19 cellular contexts compared by ENCODE assay signal in genomic region chr13:40928980-40929379, GRCh38.
DNase-seq lines count a peak whose midpoint lies in the region; ATAC-seq and TF ChIP-seq lines count a peak whose summit lies in the region.
"Had no signal": no experiment of that assay in that cellular context is flagged by ENCODE, and none has a peak within 500 bp of the region (broad histone marks: within the 10 kb centered on the region; RNA-seq: fewer than 3 reads in every experiment).

No MANE protein-coding gene starts in this region.

- H3K27ac Mint-ChIP-seq in activated naive CD4-positive, alpha-beta T cell treated with anti-CD3 and anti-CD28 coated beads for 36 hours, result peak overlapping the region; percentile 50
- H3K27ac Mint-ChIP-seq in IgD-negative memory B cell (peak overlapping the region; percentile 80 to 95 (median 83)), Calu3 (ENCODE audit: unreplicated experiment) (no peak overlapping the region)
- H3K27ac Mint-ChIP-seq in activated naive CD8-positive, alpha-beta T cell treated with anti-CD3 and anti-CD28 coated beads, Interleukin-2, amount 50 U/mL, for 24 hours, result peak overlapping the region; percentile 59

- H3K4me1 ChIP-seq in neutrophil (ENCODE audit: control insufficient read depth in 1 of 2, insufficient read depth in 1 of 2, low read depth in 1 of 2, low read length in 1 of 2), result no peaks in the 10 kb centered on the region

- H3K9me3 ChIP-seq in neutrophil, result no peaks in the 10 kb centered on the region
- H3K9me3 ChIP-seq: MG63 had no signal

- H3K27me3 ChIP-seq in neutrophil, result no peaks in the 10 kb centered on the region
- H3K27me3 ChIP-seq: MG63 had no signal

- H3K4me1 Mint-ChIP-seq in activated naive CD4-positive, alpha-beta T cell treated with anti-CD3 and anti-CD28 coated beads for 36 hours (ENCODE audit: low read depth), result peaks cover 22% of the 10 kb centered on the region
- H3K4me1 Mint-ChIP-seq in IgD-negative memory B cell (peaks cover 19 to 26% (median 22%) of the 10 kb centered on the region in 3 donors), Calu3 (ENCODE audit: low read depth, unreplicated experiment) (no peaks in the 10 kb centered on the region)
- H3K4me1 Mint-ChIP-seq in activated naive CD8-positive, alpha-beta T cell treated with anti-CD3 and anti-CD28 coated beads, Interleukin-2, amount 50 U/mL, for 24 hours, result peaks cover 27% of the 10 kb centered on the region

- no peaks in the 10 kb centered on the region for H3K9me3 Mint-ChIP-seq in activated naive CD4-positive, alpha-beta T cell treated with anti-CD3 and anti-CD28 coated beads for 36 hours
- H3K9me3 Mint-ChIP-seq in IgD-negative memory B cell, result no peaks in the 10 kb centered on the region
- H3K9me3 Mint-ChIP-seq in activated naive CD8-positive, alpha-beta T cell treated with anti-CD3 and anti-CD28 coated beads, Interleukin-2, amount 50 U/mL, for 24 hours, result no peaks in the 10 kb centered on the region
- H3K9me3 Mint-ChIP-seq in Calu3 (ENCODE audit: low read depth, unreplicated experiment), result no peaks in the 10 kb centered on the region

- H3K4me3 ChIP-seq in neutrophil (ENCODE audit: low read depth in 1 of 2, low read length in 1 of 2), result no peak overlapping the region
- H3K4me3 ChIP-seq: MG63 had no signal

- H3K4me3 Mint-ChIP-seq in activated naive CD4-positive, alpha-beta T cell treated with anti-CD3 and anti-CD28 coated beads for 36 hours, result no peak overlapping the region
- peak overlapping the region in 1 of 4 donors; percentile 30 for H3K4me3 Mint-ChIP-seq in IgD-negative memory B cell
- H3K4me3 Mint-ChIP-seq in activated naive CD8-positive, alpha-beta T cell treated with anti-CD3 and anti-CD28 coated beads, Interleukin-2, amount 50 U/mL, for 24 hours, result no peak overlapping the region
- H3K4me3 Mint-ChIP-seq in Calu3 (ENCODE audit: low read depth, unreplicated experiment), result no peak overlapping the region

- no peaks in the 10 kb centered on the region for H3K27me3 Mint-ChIP-seq in activated naive CD4-positive, alpha-beta T cell treated with anti-CD3 and anti-CD28 coated beads for 36 hours (ENCODE audit: low read depth)
- H3K27me3 Mint-ChIP-seq in IgD-negative memory B cell (no peaks in the 10 kb centered on the region), Calu3 (ENCODE audit: unreplicated experiment) (no peaks in the 10 kb centered on the region)
- H3K27me3 Mint-ChIP-seq in activated naive CD8-positive, alpha-beta T cell treated with anti-CD3 and anti-CD28 coated beads, Interleukin-2, amount 50 U/mL, for 24 hours, result no peaks in the 10 kb centered on the region

- H3K36me3 Mint-ChIP-seq in activated naive CD4-positive, alpha-beta T cell treated with anti-CD3 and anti-CD28 coated beads for 36 hours (ENCODE audit: low read depth), result peaks cover 19% of the 10 kb centered on the region
- peaks cover 2% of the 10 kb centered on the region for H3K36me3 Mint-ChIP-seq in IgD-negative memory B cell
- H3K36me3 Mint-ChIP-seq in activated naive CD8-positive, alpha-beta T cell treated with anti-CD3 and anti-CD28 coated beads, Interleukin-2, amount 50 U/mL, for 24 hours (ENCODE audit: low read depth), result peaks cover 40% of the 10 kb centered on the region
- H3K36me3 Mint-ChIP-seq in Calu3 (ENCODE audit: insufficient read depth, unreplicated experiment), result peaks cover 10% of the 10 kb centered on the region

- H3K27ac ChIP-seq in neutrophil, result peak overlapping the region; percentile 19

- peaks cover 56% of the 10 kb centered on the region for H3K36me3 ChIP-seq in neutrophil

- no peak for TF ChIP-seq CTCF in neutrophil (IDR thresholded peaks at IDR 0.05)
- TF ChIP-seq CTCF in Calu3 (IDR thresholded peaks at IDR 0.05; ENCODE audit: unreplicated experiment), result no peak

- no TSS peak for BruUV-seq in Calu3 (replicated peaks; lab: Mats Ljungman, UMichigan)

- ATAC-seq in activated naive CD8-positive, alpha-beta T cell treated with anti-CD3 and anti-CD28 coated beads, Interleukin-2, amount 50 U/mL, for 24 hours, result no peak
- ATAC-seq: HepG2, Panc1 had no signal

- CTCF ChIA-PET in activated naive CD4-positive, alpha-beta T cell treated with anti-CD3 and anti-CD28 coated beads for 36 hours (lab: Charles Lee), result interaction anchor here (0.6 to 1.5 kb wide), 7 partner anchors 10 to 1060 kb away, joined by 3 to 4 read pairs (median 4); no protein-coding TSS in a partner anchor
- CTCF ChIA-PET in Calu3 (lab: Charles Lee), result interaction anchor here (1.3 kb wide), 1 partner anchor 140 kb away, joined by 3 read pairs; the partner anchor contains the start of gene SLC25A15

- DNase-seq in activated naive CD4-positive, alpha-beta T cell treated with anti-CD3 and anti-CD28 coated beads for 36 hours, result no peak
- DNase-seq in activated naive CD4-positive, alpha-beta T cell treated with anti-CD3 and anti-CD28 coated beads, Interleukin-2, amount 50 U/mL, for 16 hours, result no peak
- no peak for DNase-seq in activated naive CD8-positive, alpha-beta T cell treated with anti-CD3 and anti-CD28 coated beads, Interleukin-2, amount 50 U/mL, for 24 hours
- DNase-seq in DMS153 treated with DMSO at 0.1 percent for 48 hours (lab: John Stamatoyannopoulos, UW; ENCODE audit: unreplicated experiment), result no peak
- no peak for DNase-seq in Calu3
- no peak for DNase-seq in SKM-1 treated with dmso at 0.1 percent for 144 hours (lab: John Stamatoyannopoulos, UW; ENCODE audit: unreplicated experiment)
- DNase-seq: DMS 273 treated with DMSO at 0.1 percent for 48 hours, EL, MG63, NCI-H1105 treated with DMSO at 0.1 percent for 48 hours, NCI-H187 treated with DMSO at 0.1 percent for 48 hours, NCI-H2171, NCI-H446 treated with DMSO at 0.1 percent for 48 hours, NCI-H82, Right ventricle myocardium superior had no signal

- intact Hi-C loops in activated naive CD4-positive, alpha-beta T cell treated with anti-CD3 and anti-CD28 coated beads for 36 hours (cut with micrococcal nuclease), result no loop called here
- intact Hi-C loops in Calu3 (cut with micrococcal nuclease; ENCODE audit: unreplicated experiment), result no loop called here
